ENCODE assay signal across 15 cellular contexts in the genomic region with DNA sequence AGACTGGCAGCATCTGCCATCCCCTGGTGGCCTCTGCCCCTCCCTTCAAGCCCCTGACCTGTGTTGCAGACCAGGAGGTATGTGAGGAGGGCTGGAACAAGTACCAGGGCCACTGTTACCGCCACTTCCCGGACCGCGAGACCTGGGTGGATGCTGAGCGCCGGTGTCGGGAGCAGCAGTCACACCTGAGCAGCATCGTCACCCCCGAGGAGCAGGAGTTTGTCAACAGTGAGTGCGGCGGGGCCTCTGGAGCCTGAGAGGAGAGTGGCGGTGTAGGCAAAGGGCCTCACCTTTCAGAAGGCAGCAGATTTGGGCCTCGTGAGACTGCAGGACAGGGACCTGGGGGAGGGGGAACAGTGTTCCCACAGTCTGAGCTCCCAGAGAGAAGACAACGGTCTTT. TPM values are rescaled to one million over a fixed set of nuclear protein-coding genes. Genes with fewer than 3 reads are reported as not detected.
A peak's percentile ranks its signal among the peaks of the same experiment; 100 is the strongest.
DNase-seq lines count a peak whose midpoint lies in the region; ATAC-seq and TF ChIP-seq lines count a peak whose summit lies in the region.
"Had no signal": no experiment of that assay in that cellular context is flagged by ENCODE, and none has a peak within 500 bp of the region (broad histone marks: within the 10 kb centered on the region; RNA-seq: fewer than 3 reads in every experiment).

No MANE protein-coding gene starts in this region.

- no peaks in the 10 kb centered on the region for H3K9me3 Mint-ChIP-seq in activated naive CD4-positive, alpha-beta T cell treated with anti-CD3 and anti-CD28 coated beads, Interleukin-2, amount 50 U/mL, for 72 hours
- peaks cover 24% of the 10 kb centered on the region for H3K9me3 Mint-ChIP-seq in WTC11
- H3K9me3 Mint-ChIP-seq: CD4-positive, alpha-beta T cell; CD8-positive, alpha-beta T cell had no signal

- CTCF ChIA-PET in WTC11 (lab: Charles Lee) = interaction anchor here (0.5 to 2.5 kb wide), 10 partner anchors 7 to 334 kb away, joined by 3 to 22 read pairs (median 4); a partner anchor contains a TSS

- H3K27ac Mint-ChIP-seq in activated naive CD4-positive, alpha-beta T cell treated with anti-CD3 and anti-CD28 coated beads, Interleukin-2, amount 50 U/mL, for 72 hours = peak overlapping the region; percentile 29 to 31
- no peak overlapping the region for H3K27ac Mint-ChIP-seq in WTC11
- H3K27ac Mint-ChIP-seq: B cell; CD4-positive, alpha-beta T cell; CD8-positive, alpha-beta T cell had no signal

- no peak for DNase-seq in activated naive CD4-positive, alpha-beta T cell treated with anti-CD3 and anti-CD28 coated beads, Interleukin-2, amount 50 U/mL, for 72 hours (ENCODE audit: low spot score in 2 of 2)
- no peak for DNase-seq in activated naive CD4-positive, alpha-beta T cell treated with Interleukin-2 at 50 U/mL for 16 hours
- DNase-seq in WTC11 (ENCODE audit: low spot score) = no peak
- DNase-seq in left kidney (ENCODE audit: low read depth, low spot score) = peak; percentile 46
- no peak for DNase-seq in NCI-H510A treated with DMSO at 0.1 percent for 48 hours (lab: John Stamatoyannopoulos, UW)
- no peak for DNase-seq in NCI-H748 treated with DMSO at 0.1 percent for 48 hours (lab: John Stamatoyannopoulos, UW)
- DNase-seq: AML-193; Caco-2; Calu3; CD4-positive, alpha-beta T cell; CD8-positive, alpha-beta T cell; DMS79 treated with DMSO at 0.1 percent for 48 hours; GF-D8 had no signal

- H3K4me3 Mint-ChIP-seq in WTC11 = no peak overlapping the region
- H3K4me3 Mint-ChIP-seq: B cell; CD4-positive, alpha-beta T cell; CD8-positive, alpha-beta T cell had no signal

- ATAC-seq in activated naive CD4-positive, alpha-beta T cell treated with anti-CD3 and anti-CD28 coated beads, Interleukin-2, amount 50 U/mL, for 72 hours = no peak
- no peak for ATAC-seq in WTC11
- ATAC-seq: A549; CD8-positive, alpha-beta T cell had no signal

- H3K36me3 Mint-ChIP-seq in activated naive CD4-positive, alpha-beta T cell treated with anti-CD3 and anti-CD28 coated beads, Interleukin-2, amount 50 U/mL, for 72 hours = peaks cover 0 to 5% of the 10 kb centered on the region in 2 donors
- peaks cover 2% of the 10 kb centered on the region; the same call in 1 of the 2 replicates for H3K36me3 Mint-ChIP-seq in WTC11

- peaks cover 7% of the 10 kb centered on the region for H3K4me1 Mint-ChIP-seq in WTC11
- H3K4me1 Mint-ChIP-seq: B cell had no signal

- peaks cover 9% of the 10 kb centered on the region for H3K27me3 Mint-ChIP-seq in WTC11 (ENCODE audit: low read depth)
- H3K27me3 Mint-ChIP-seq: CD4-positive, alpha-beta T cell had no signal

- TF ChIP-seq CTCF in WTC11 (IDR thresholded peaks at IDR 0.05) = 0 out of 2 replicates have a peak, but pooled peaks have one; percentile 1

- POLR2A ChIA-PET in WTC11 (lab: Charles Lee) = no interaction called here

TF ChIP-seq in WTC11, 78 proteins besides CTCF, POLR2A, EP300 and RAD21:
- TF ChIP-seq ZNF671 (CRISPR knock-in tag; IDR thresholded peaks at IDR 0.05) (no peak), TEAD4 (CRISPR knock-in tag; IDR thresholded peaks at IDR 0.05) (no peak), SOX15 (CRISPR knock-in tag; IDR thresholded peaks at IDR 0.05) (no peak), SMAD4 (CRISPR knock-in tag; IDR thresholded peaks at IDR 0.05) (no peak), NFATC4 (CRISPR knock-in tag; IDR thresholded peaks at IDR 0.05) (no peak)
- TF ChIP-seq, protein P1, sequence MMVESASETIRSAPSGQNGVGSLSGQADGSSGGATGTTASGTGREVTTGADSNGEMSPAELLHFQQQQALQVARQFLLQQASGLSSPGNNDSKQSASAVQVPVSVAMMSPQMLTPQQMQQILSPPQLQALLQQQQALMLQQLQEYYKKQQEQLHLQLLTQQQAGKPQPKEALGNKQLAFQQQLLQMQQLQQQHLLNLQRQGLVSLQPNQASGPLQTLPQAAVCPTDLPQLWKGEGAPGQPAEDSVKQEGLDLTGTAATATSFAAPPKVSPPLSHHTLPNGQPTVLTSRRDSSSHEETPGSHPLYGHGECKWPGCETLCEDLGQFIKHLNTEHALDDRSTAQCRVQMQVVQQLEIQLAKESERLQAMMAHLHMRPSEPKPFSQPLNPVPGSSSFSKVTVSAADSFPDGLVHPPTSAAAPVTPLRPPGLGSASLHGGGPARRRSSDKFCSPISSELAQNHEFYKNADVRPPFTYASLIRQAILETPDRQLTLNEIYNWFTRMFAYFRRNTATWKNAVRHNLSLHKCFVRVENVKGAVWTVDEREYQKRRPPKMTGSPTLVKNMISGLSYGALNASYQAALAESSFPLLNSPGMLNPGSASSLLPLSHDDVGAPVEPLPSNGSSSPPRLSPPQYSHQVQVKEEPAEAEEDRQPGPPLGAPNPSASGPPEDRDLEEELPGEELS (CRISPR knock-in tag; IDR thresholded peaks at IDR 0.05) = no peak
- TF ChIP-seq, protein P2, sequence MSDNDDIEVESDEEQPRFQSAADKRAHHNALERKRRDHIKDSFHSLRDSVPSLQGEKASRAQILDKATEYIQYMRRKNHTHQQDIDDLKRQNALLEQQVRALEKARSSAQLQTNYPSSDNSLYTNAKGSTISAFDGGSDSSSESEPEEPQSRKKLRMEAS (CRISPR knock-in tag; IDR thresholded peaks at IDR 0.05) = no peak
- TF ChIP-seq, protein P3, sequence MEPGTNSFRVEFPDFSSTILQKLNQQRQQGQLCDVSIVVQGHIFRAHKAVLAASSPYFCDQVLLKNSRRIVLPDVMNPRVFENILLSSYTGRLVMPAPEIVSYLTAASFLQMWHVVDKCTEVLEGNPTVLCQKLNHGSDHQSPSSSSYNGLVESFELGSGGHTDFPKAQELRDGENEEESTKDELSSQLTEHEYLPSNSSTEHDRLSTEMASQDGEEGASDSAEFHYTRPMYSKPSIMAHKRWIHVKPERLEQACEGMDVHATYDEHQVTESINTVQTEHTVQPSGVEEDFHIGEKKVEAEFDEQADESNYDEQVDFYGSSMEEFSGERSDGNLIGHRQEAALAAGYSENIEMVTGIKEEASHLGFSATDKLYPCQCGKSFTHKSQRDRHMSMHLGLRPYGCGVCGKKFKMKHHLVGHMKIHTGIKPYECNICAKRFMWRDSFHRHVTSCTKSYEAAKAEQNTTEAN (CRISPR knock-in tag; IDR thresholded peaks at IDR 0.05) = no peak
- TF ChIP-seq, protein P4, sequence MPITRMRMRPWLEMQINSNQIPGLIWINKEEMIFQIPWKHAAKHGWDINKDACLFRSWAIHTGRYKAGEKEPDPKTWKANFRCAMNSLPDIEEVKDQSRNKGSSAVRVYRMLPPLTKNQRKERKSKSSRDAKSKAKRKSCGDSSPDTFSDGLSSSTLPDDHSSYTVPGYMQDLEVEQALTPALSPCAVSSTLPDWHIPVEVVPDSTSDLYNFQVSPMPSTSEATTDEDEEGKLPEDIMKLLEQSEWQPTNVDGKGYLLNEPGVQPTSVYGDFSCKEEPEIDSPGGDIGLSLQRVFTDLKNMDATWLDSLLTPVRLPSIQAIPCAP (CRISPR knock-in tag; IDR thresholded peaks at IDR 0.05) = no peak

RNA-seq across cellular contexts. Expression of a gene that starts 24.0 kb away (rescaled TPM):
- total RNA-seq in activated naive CD4-positive, alpha-beta T cell treated with anti-CD3 and anti-CD28 coated beads, Interleukin-2, amount 50 U/mL, for 72 hours = 10 to 100 TPM; 25.6 to 80.8 TPM
- 50.6 to 65.9 TPM (median 65.2 TPM) in 3 replicates for total RNA-seq in WTC11 (2021)

RNA-seq across cellular contexts. Expression of a gene that starts 41.9 kb away (rescaled TPM):
- total RNA-seq in activated naive CD4-positive, alpha-beta T cell treated with anti-CD3 and anti-CD28 coated beads, Interleukin-2, amount 50 U/mL, for 72 hours = 10 to 100 TPM; 27.6 to 91.9 TPM
- 719 to 847 TPM (median 814 TPM) in 3 replicates for total RNA-seq in WTC11 (2021)
